Comparison of ENCODE assay signal across 10 cellular contexts in genomic region chrX:129655547-129656248, GRCh38. TPM values are rescaled to one million over a fixed set of nuclear protein-coding genes. Genes with fewer than 3 reads are reported as not detected.
DNase-seq lines count a peak whose midpoint lies in the region; ATAC-seq and TF ChIP-seq lines count a peak whose summit lies in the region.
"Had no signal": no experiment of that assay in that cellular context is flagged by ENCODE, and none has a peak within 500 bp of the region (broad histone marks: within the 10 kb centered on the region; RNA-seq: fewer than 3 reads in every experiment).

No MANE protein-coding gene starts in this region.

- intact Hi-C loops in activated CD4-positive, alpha-beta T cell treated with anti-CD3 and anti-CD28 coated beads for 36 hours (cut with DNase I, micrococcal nuclease) = loop anchor here in 1 of 2 experiments (2.0 to 5.0 kb wide), 3 partner anchors 72 to 249 kb away; no protein-coding TSS in a partner anchor
- intact Hi-C loops in mammary epithelial cell (cut with micrococcal nuclease) = loop anchor here (1.0 kb wide), 2 partner anchors 47 to 71 kb away; no protein-coding TSS in a partner anchor
- intact Hi-C loops in prostate gland (cut with DNase I) = no loop called here

- DNase-seq in activated CD4-positive, alpha-beta T cell treated with anti-CD3 and anti-CD28 coated beads for 36 hours = peak; percentile 7
- no peak for DNase-seq in activated CD4-positive, alpha-beta T cell treated with anti-CD3 and anti-CD28 coated beads, Interleukin-2, amount 50 U/mL, for 4 hours
- DNase-seq in NCI-H1092 (lab: John Stamatoyannopoulos, UW) = peak; percentile 11
- DNase-seq in mammary epithelial cell = peak; percentile 23
- peak; percentile 65 for DNase-seq in osteoblast (ENCODE audit: insufficient read length, low spot score, missing footprints)
- DNase-seq in DMS114 treated with DMSO at 0.1 percent for 48 hours (lab: John Stamatoyannopoulos, UW; ENCODE audit: unreplicated experiment) = no peak
- no peak for DNase-seq in prostate gland (ENCODE audit: low spot score)
- DNase-seq in OCI-M1 (lab: John Stamatoyannopoulos, UW) = no peak

- dilution Hi-C loops in mammary epithelial cell (cut with HindIII; ENCODE audit: low sequenced_read_pairs) = no loop called here

- no peaks in the 10 kb centered on the region for H3K79me2 ChIP-seq in mammary epithelial cell (ENCODE audit: insufficient read depth, low read length)
- H3K79me2 ChIP-seq in osteoblast (ENCODE audit: insufficient read depth, low read length) = no peaks in the 10 kb centered on the region

- H3K4me1 ChIP-seq in mammary epithelial cell (ENCODE audit: insufficient read depth, low read length) = peaks cover 9% of the 10 kb centered on the region
- H3K4me1 ChIP-seq in osteoblast (ENCODE audit: insufficient read depth, low read length) = no peaks in the 10 kb centered on the region
- H3K4me1 ChIP-seq in prostate gland (replicated peaks) = no peaks in the 10 kb centered on the region
- H3K4me1 ChIP-seq: breast epithelium had no signal

- no peak for TF ChIP-seq POLR2A in prostate gland (IDR thresholded peaks at IDR 0.05)

- H3K27ac Mint-ChIP-seq in activated CD4-positive, alpha-beta T cell treated with anti-CD3 and anti-CD28 coated beads for 36 hours = no peak overlapping the region

- no peaks in the 10 kb centered on the region for H3K27me3 ChIP-seq in mammary epithelial cell (ENCODE audit: insufficient read depth, low read length)
- H3K27me3 ChIP-seq in osteoblast (ENCODE audit: insufficient read depth, low read length) = no peaks in the 10 kb centered on the region
- no peaks in the 10 kb centered on the region for H3K27me3 ChIP-seq in prostate gland (replicated peaks; ENCODE audit: insufficient read depth)
- H3K27me3 ChIP-seq: SJCRH30 had no signal

- peak; percentile 20 to 32 for TF ChIP-seq CTCF in mammary epithelial cell (conservative IDR thresholded peaks at IDR 0.05 in 1 of 2, IDR thresholded peaks at IDR 0.05 in 1 of 2; ENCODE audit: extremely low read depth in 1 of 2, insufficient read depth in 1 of 2, low read depth in 1 of 2, low read length in 2 of 2)
- TF ChIP-seq CTCF in osteoblast (IDR thresholded peaks at IDR 0.05; ENCODE audit: extremely low read depth, low read depth, low read length) = no peak
- TF ChIP-seq CTCF in prostate gland (IDR thresholded peaks at IDR 0.05) = peak in 1 of 4 experiments; percentile 18

- H4K20me1 ChIP-seq in mammary epithelial cell (ENCODE audit: insufficient read depth, low read length) (no peaks in the 10 kb centered on the region), osteoblast (ENCODE audit: insufficient read depth, low read length) (no peaks in the 10 kb centered on the region)

- H3K27ac ChIP-seq in mammary epithelial cell (ENCODE audit: insufficient read depth, low read depth, low read length) (no peak overlapping the region), osteoblast (ENCODE audit: low read depth, low read length) (no peak overlapping the region), prostate gland (no peak overlapping the region)
- H3K27ac ChIP-seq: breast epithelium, SJCRH30 had no signal

- H3K4me3 Mint-ChIP-seq in activated CD4-positive, alpha-beta T cell treated with anti-CD3 and anti-CD28 coated beads for 36 hours = peak overlapping the region; percentile 55

- H2AFZ ChIP-seq in mammary epithelial cell (ENCODE audit: low read depth, low read length) (no peak overlapping the region), osteoblast (ENCODE audit: low read length) (no peak overlapping the region)

- H3K9ac ChIP-seq in mammary epithelial cell (ENCODE audit: insufficient read depth, low read length) = no peak overlapping the region

- H3K36me3 ChIP-seq in mammary epithelial cell (ENCODE audit: insufficient read depth, low read length) (no peaks in the 10 kb centered on the region), osteoblast (ENCODE audit: insufficient read depth, low read length) (no peaks in the 10 kb centered on the region), prostate gland (no peaks in the 10 kb centered on the region)
- H3K36me3 ChIP-seq: breast epithelium, SJCRH30 had no signal

- in situ Hi-C loops in mammary epithelial cell (cut with MboI; ENCODE audit: low sequenced_read_pairs in 2 of 2) = loop anchor here in 1 of 2 donors (10.0 kb wide), 1 partner anchor 69 kb away; no protein-coding TSS in a partner anchor

- BruUV-seq in mammary epithelial cell (replicated peaks; lab: Mats Ljungman, UMichigan) = no TSS peak

- H3K9me3 ChIP-seq in mammary epithelial cell (replicated peaks; ENCODE audit: insufficient read depth, low read length) (no peaks in the 10 kb centered on the region), osteoblast (ENCODE audit: low read depth, low read length) (no peaks in the 10 kb centered on the region), prostate gland (no peaks in the 10 kb centered on the region)
- H3K9me3 ChIP-seq: breast epithelium, SJCRH30 had no signal

- peaks cover 10% of the 10 kb centered on the region for H3K27me3 Mint-ChIP-seq in activated CD4-positive, alpha-beta T cell treated with anti-CD3 and anti-CD28 coated beads for 36 hours

- H3K4me2 ChIP-seq in mammary epithelial cell (ENCODE audit: insufficient read depth, low read depth, low read length) (no peak overlapping the region), osteoblast (ENCODE audit: insufficient read depth, low read length) (no peak overlapping the region)

- WGBS in mammary epithelial cell (ENCODE audit: low coverage, missing lambda C conversion rate) = 61% methylated on average over 7 of the region's 11 CpGs
- 33% methylated on average over 10 of the region's 11 CpGs for whole genome bisulfite sequencing in prostate gland

- POLR2A ChIA-PET in activated CD4-positive, alpha-beta T cell treated with anti-CD3 and anti-CD28 coated beads for 36 hours (lab: Charles Lee) = no interaction called here

- CTCF ChIA-PET in activated CD4-positive, alpha-beta T cell treated with anti-CD3 and anti-CD28 coated beads for 36 hours (lab: Charles Lee) = interaction anchor here (0.7 to 2.0 kb wide), 6 partner anchors 18 to 126 kb away, joined by 3 to 12 read pairs (median 3); no protein-coding TSS in a partner anchor
- CTCF ChIA-PET in mammary epithelial cell (lab: Charles Lee; ENCODE audit: low non-redundant PET) = no interaction called here

- peaks cover 9% of the 10 kb centered on the region for H3K4me1 Mint-ChIP-seq in activated CD4-positive, alpha-beta T cell treated with anti-CD3 and anti-CD28 coated beads for 36 hours

- H3K4me3 ChIP-seq in mammary epithelial cell (replicated peaks in 1 of 3; ENCODE audit: insufficient read depth in 1 of 3, low read depth in 2 of 3, low read length in 3 of 3) (no peak overlapping the region), osteoblast (ENCODE audit: insufficient read depth, low read length) (no peak overlapping the region), prostate gland (no peak overlapping the region)

- no peaks in the 10 kb centered on the region for H3K9me3 Mint-ChIP-seq in activated CD4-positive, alpha-beta T cell treated with anti-CD3 and anti-CD28 coated beads for 36 hours (ENCODE audit: low read depth)

- ATAC-seq in activated CD4-positive, alpha-beta T cell treated with anti-CD3 and anti-CD28 coated beads for 36 hours = peak; percentile 45

- H3K36me3 Mint-ChIP-seq in activated CD4-positive, alpha-beta T cell treated with anti-CD3 and anti-CD28 coated beads for 36 hours (ENCODE audit: low read depth) = no peaks in the 10 kb centered on the region

RNA-seq across cellular contexts. Expression of gene APLN, which starts 0.9 kb away (rescaled TPM):
- 1 to 10 TPM; 1.9 to 2.1 TPM for total RNA-seq in activated CD4-positive, alpha-beta T cell treated with anti-CD3 and anti-CD28 coated beads for 36 hours
- total RNA-seq in mammary epithelial cell (under 1 TPM; under 0.01 to 0.21 TPM), osteoblast (0.29 and 0.72 TPM in 2 replicates), prostate gland (1 to 10 TPM; 1.7 to 3.5 TPM)
- 0.41 TPM for polyA plus RNA-seq in mammary epithelial cell
- not detected for polyA minus RNA-seq in mammary epithelial cell

Comparison
In these comparisons a context has a peak if more than half of its experiments do, and no peak if none do; other contexts are left out.
1. DNase-seq: peak in activated CD4-positive, alpha-beta T cell treated with anti-CD3 and anti-CD28 coated beads for 36 hours (single experiment), NCI-H1092 (single experiment), mammary epithelial cell (single experiment) and osteoblast (single experiment); none in activated CD4-positive, alpha-beta T cell treated with anti-CD3 and anti-CD28 coated beads, Interleukin-2, amount 50 U/mL, for 4 hours (0 of 2), DMS114 treated with DMSO at 0.1 percent for 48 hours (single experiment), prostate gland (single experiment) and OCI-M1 (single experiment).